25 cellular contexts compared by ENCODE assay signal in the genomic region with DNA sequence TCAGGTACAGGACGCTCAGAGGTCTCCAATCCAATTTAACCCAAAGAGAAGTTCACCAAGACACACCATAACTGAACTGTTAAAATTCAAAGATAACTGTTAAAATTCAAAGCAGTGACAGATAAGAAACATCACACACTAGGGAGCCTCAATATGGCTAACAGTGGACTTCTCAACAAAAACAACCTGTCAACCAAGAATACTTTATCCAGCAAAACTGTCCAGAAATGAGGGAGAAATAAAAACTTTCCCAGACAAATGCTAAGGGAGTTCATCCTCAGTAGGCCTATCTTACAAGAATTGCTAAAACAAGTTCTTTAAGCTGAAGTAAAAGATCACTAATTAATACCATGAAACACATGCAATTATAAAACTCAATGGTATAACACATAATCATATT. TPM values are rescaled to one million over a fixed set of nuclear protein-coding genes. Genes with fewer than 3 reads are reported as not detected.
"Had no signal": no experiment of that assay in that cellular context is flagged by ENCODE, and none has a peak within 500 bp of the region (broad histone marks: within the 10 kb centered on the region; RNA-seq: fewer than 3 reads in every experiment).

No MANE protein-coding gene starts in this region.

- DNase-seq: activated CD4-positive, alpha-beta memory T cell treated with anti-CD3 and anti-CD28 coated beads for 36 hours; activated CD4-positive, alpha-beta T cell treated with anti-CD3 and anti-CD28 coated beads, Interleukin-2, amount 10 ng/mL, durations not matched to agents 7 days and 5 days; activated CD4-positive, CD25-positive, alpha-beta regulatory T cell; activated CD8-positive, alpha-beta memory T cell treated with anti-CD3 and anti-CD28 coated beads for 24 hours; activated effector memory CD4-positive, alpha-beta T cell treated with anti-CD3 and anti-CD28 coated beads, Interleukin-2, amount 50 U/mL, for 16 hours; activated naive CD4-positive, alpha-beta T cell treated with Interleukin-2 at 50 U/mL for 16 hours; activated naive CD8-positive, alpha-beta T cell treated with anti-CD3 and anti-CD28 coated beads, Interleukin-2, amount 50 U/mL, for 24 hours; activated T-cell treated with anti-CD3 and anti-CD28 coated beads, Interleukin-2, amount 50 U/mL, for 4 hours; amygdala; brain microvascular endothelial cell; Karpas-422; NCI-H1048; NCI-H1930; NCI-H2171; NCI-H226; NCI-H526; NCI-H774; T-helper 1 cell had no signal

- ATAC-seq: activated naive CD4-positive, alpha-beta T cell treated with anti-CD3 and anti-CD28 coated beads, Interleukin-2, amount 50 U/mL, for 72 hours; activated naive CD8-positive, alpha-beta T cell treated with anti-CD3 and anti-CD28 coated beads, Interleukin-2, amount 50 U/mL, for 24 hours; activated T-cell treated with anti-CD3 and anti-CD28 coated beads, Interleukin-2, amount 50 U/mL, for 4 hours had no signal

- H3K27me3 Mint-ChIP-seq: activated CD4-positive, alpha-beta memory T cell treated with anti-CD3 and anti-CD28 coated beads for 36 hours; activated CD4-positive, alpha-beta T cell treated with anti-CD3 and anti-CD28 coated beads, Interleukin-2, amount 10 ng/mL, durations not matched to agents 7 days and 5 days; activated naive CD8-positive, alpha-beta T cell treated with anti-CD3 and anti-CD28 coated beads, Interleukin-2, amount 50 U/mL, for 24 hours had no signal

- FAIRE-seq: astrocyte had no signal

- H3K27me3 ChIP-seq: brain microvascular endothelial cell, cardiac muscle cell had no signal

- H3K27ac Mint-ChIP-seq: activated CD4-positive, alpha-beta memory T cell treated with anti-CD3 and anti-CD28 coated beads for 36 hours; activated CD4-positive, alpha-beta T cell treated with anti-CD3 and anti-CD28 coated beads, Interleukin-2, amount 10 ng/mL, durations not matched to agents 7 days and 5 days; activated naive CD4-positive, alpha-beta T cell treated with anti-CD3 and anti-CD28 coated beads, Interleukin-2, amount 50 U/mL, for 72 hours; activated naive CD8-positive, alpha-beta T cell treated with anti-CD3 and anti-CD28 coated beads, Interleukin-2, amount 50 U/mL, for 24 hours had no signal

- H3K27ac ChIP-seq: brain microvascular endothelial cell, cardiac muscle cell, SK-N-MC, VCaP had no signal

- H3K4me1 Mint-ChIP-seq: activated naive CD8-positive, alpha-beta T cell treated with anti-CD3 and anti-CD28 coated beads, Interleukin-2, amount 50 U/mL, for 24 hours had no signal

- H3K4me3 ChIP-seq: cardiac muscle cell, SK-N-MC had no signal

- H3K4me3 Mint-ChIP-seq: activated CD4-positive, alpha-beta memory T cell treated with anti-CD3 and anti-CD28 coated beads for 36 hours; activated CD4-positive, alpha-beta T cell treated with anti-CD3 and anti-CD28 coated beads, Interleukin-2, amount 10 ng/mL, durations not matched to agents 7 days and 5 days; activated naive CD8-positive, alpha-beta T cell treated with anti-CD3 and anti-CD28 coated beads, Interleukin-2, amount 50 U/mL, for 24 hours; activated T-cell treated with anti-CD3 and anti-CD28 coated beads, Interleukin-2, amount 50 U/mL, for 4 hours had no signal

RNA-seq across cellular contexts. Expression of gene MYLK, which starts 36.3 kb away (rescaled TPM):
- total RNA-seq: NCI-H460, OCI-LY7 had no signal
